ENCODE assay signal across 8 cellular contexts in genomic region chrX:24242649-24243556, GRCh38.
DNase-seq lines count a peak whose midpoint lies in the region; ATAC-seq and TF ChIP-seq lines count a peak whose summit lies in the region.

No MANE protein-coding gene starts in this region.

- H3K9me3 ChIP-seq in A673 (ENCODE audit: low read depth, low read length, poor library complexity, severe bottlenecking) (no peaks in the 10 kb centered on the region), adrenal gland (replicated peaks in 1 of 3) (no peaks in the 10 kb centered on the region)

- no peak overlapping the region for H3K27ac ChIP-seq in A673 (ENCODE audit: low read depth, low read length, poor library complexity, severe bottlenecking)
- H3K27ac ChIP-seq in adrenal gland = no peak overlapping the region
- H3K27ac ChIP-seq in mesendoderm (ENCODE audit: low read depth, low read length) = no peak overlapping the region

- H3K9ac ChIP-seq in mesendoderm (ENCODE audit: low read length) = no peak overlapping the region

- TF ChIP-seq CTCF in A673 (conservative IDR thresholded peaks at IDR 0.05; ENCODE audit: low read depth, low read length) (no peak), adrenal gland (IDR thresholded peaks at IDR 0.05) (no peak)

- no peaks in the 10 kb centered on the region for H3K79me1 ChIP-seq in mesendoderm (ENCODE audit: low read length)

- intact Hi-C loops in A673 (cut with micrococcal nuclease; ENCODE audit: unreplicated experiment) = loop anchor here (2.0 to 5.0 kb wide), 2 partner anchors 96 to 162 kb away; partner anchors contain the start of gene ZFX
- intact Hi-C loops in adrenal gland (cut with DNase I) = loop anchor here in 1 of 2 donors (5.0 kb wide), 1 partner anchor 161 kb away; no protein-coding TSS in a partner anchor

- H3K4me2 ChIP-seq in mesendoderm (ENCODE audit: low read length) = no peak overlapping the region

- no peaks in the 10 kb centered on the region for H3K9me3 Mint-ChIP-seq in stimulated activated naive CD8-positive, alpha-beta T cell treated with anti-CD3 and anti-CD28 coated beads, Interleukin-15, amount 100 ng/mL, for 72 hours

- H3K36me3 ChIP-seq in A673 (ENCODE audit: insufficient read depth, low read length, poor library complexity, severe bottlenecking) (no peaks in the 10 kb centered on the region), adrenal gland (replicated peaks in 1 of 2) (no peaks in the 10 kb centered on the region), mesendoderm (ENCODE audit: control insufficient read depth, insufficient read depth, low read length) (no peaks in the 10 kb centered on the region)

- no peak overlapping the region for H3K4me3 ChIP-seq in A673 (ENCODE audit: low read depth, low read length, poor library complexity, severe bottlenecking)
- no peak overlapping the region for H3K4me3 ChIP-seq in adrenal gland
- no peak overlapping the region for H3K4me3 ChIP-seq in mesendoderm (ENCODE audit: low read length)

- no peaks in the 10 kb centered on the region for H3K79me2 ChIP-seq in mesendoderm (ENCODE audit: control insufficient read depth, insufficient read depth, low read length)

- H2BK5ac ChIP-seq in mesendoderm (ENCODE audit: low read length) = no peak overlapping the region

- POLR2A ChIA-PET in A673 (lab: Charles Lee; ENCODE audit: low non-redundant PET) = no interaction called here

- peaks cover 10% of the 10 kb centered on the region for H3K4me1 Mint-ChIP-seq in stimulated activated naive CD8-positive, alpha-beta T cell treated with anti-CD3 and anti-CD28 coated beads, Interleukin-15, amount 100 ng/mL, for 72 hours

- no peak overlapping the region for H3K27ac Mint-ChIP-seq in stimulated activated naive CD8-positive, alpha-beta T cell treated with anti-CD3 and anti-CD28 coated beads, Interleukin-15, amount 100 ng/mL, for 72 hours

- no peak overlapping the region for H3K4ac ChIP-seq in mesendoderm (ENCODE audit: low read depth, low read length)

- no peak overlapping the region for H3K18ac ChIP-seq in mesendoderm (ENCODE audit: low read length)

- WGBS in adrenal gland, 4 donors = 51 to 66% (median 54%) methylated on average over 6 to 13 of the region's 13 CpGs
- WGBS in mesendoderm (ENCODE audit: extremely low coverage, insufficient coverage, low lambda C conversion rate) = no CpG with 5 or more reads among the region's 13 CpGs

- H3K23ac ChIP-seq in mesendoderm (ENCODE audit: low read length) = no peak overlapping the region

- peaks cover 36% of the 10 kb centered on the region for H3K4me1 ChIP-seq in A673 (ENCODE audit: insufficient read depth, low read length, poor library complexity, severe bottlenecking)
- no peaks in the 10 kb centered on the region for H3K4me1 ChIP-seq in adrenal gland (replicated peaks in 1 of 2)
- H3K4me1 ChIP-seq in mesendoderm (ENCODE audit: control insufficient read depth, low read depth, low read length) = no peaks in the 10 kb centered on the region

- peak; percentile 58 for DNase-seq in A673 (ENCODE audit: low spot score)
- DNase-seq in adrenal gland = peak in 6 of 7 donors; percentile 24 to 61 (median 32)
- peak; percentile 38 for DNase-seq in mesendoderm
- DNase-seq in HPDE6-E6E7 (ENCODE audit: extremely low spot score) = no peak
- no peak for DNase-seq in retina
- no peak for DNase-seq in stimulated activated naive CD8-positive, alpha-beta T cell treated with anti-CD3 and anti-CD28 coated beads, Interleukin-15, amount 100 ng/mL, for 72 hours

- no peak overlapping the region for H2BK15ac ChIP-seq in mesendoderm (replicated peaks; ENCODE audit: low read depth)

- H3K56ac ChIP-seq in mesendoderm (ENCODE audit: low read length) = no peak overlapping the region

- no peak overlapping the region for H2AK5ac ChIP-seq in mesendoderm (ENCODE audit: low read length)

- H2BK120ac ChIP-seq in mesendoderm (ENCODE audit: low read depth, low read length) = no peak overlapping the region

- no peak overlapping the region for H4K8ac ChIP-seq in mesendoderm (ENCODE audit: low read depth, low read length)

- CTCF ChIA-PET in A673 (lab: Charles Lee) = interaction anchor here (0.6 to 1.1 kb wide), 3 partner anchors 161 to 601 kb away, joined by 3 to 4 read pairs (median 4); no protein-coding TSS in a partner anchor

- H4K5ac ChIP-seq in mesendoderm (ENCODE audit: low read length) = no peak overlapping the region

- no peak overlapping the region for H3K4me3 Mint-ChIP-seq in stimulated activated naive CD8-positive, alpha-beta T cell treated with anti-CD3 and anti-CD28 coated beads, Interleukin-15, amount 100 ng/mL, for 72 hours

- no peak for TF ChIP-seq POLR2A in adrenal gland (IDR thresholded peaks at IDR 0.05)

- H3K27me3 ChIP-seq in A673 (replicated peaks; ENCODE audit: insufficient read depth, low read depth, low read length, poor library complexity) (no peaks in the 10 kb centered on the region), adrenal gland (no peaks in the 10 kb centered on the region), mesendoderm (ENCODE audit: insufficient read depth, low read length, poor library complexity) (no peaks in the 10 kb centered on the region)

- ATAC-seq in GM19043 (IDR thresholded peaks at IDR 0.05; ENCODE audit: low read depth, unreplicated experiment) (peak; percentile 74), HG03066 (IDR thresholded peaks at IDR 0.05; ENCODE audit: low read depth, unreplicated experiment) (peak; percentile 87)
- no peak for ATAC-seq in stimulated activated naive CD8-positive, alpha-beta T cell treated with anti-CD3 and anti-CD28 coated beads, Interleukin-15, amount 100 ng/mL, for 72 hours

- H3K27me3 Mint-ChIP-seq in stimulated activated naive CD8-positive, alpha-beta T cell treated with anti-CD3 and anti-CD28 coated beads, Interleukin-15, amount 100 ng/mL, for 72 hours = no peaks in the 10 kb centered on the region

- BruUV-seq in A673 (replicated peaks; lab: Mats Ljungman, UMichigan) = no TSS peak

Comparison
In these comparisons a context has a peak if more than half of its experiments do, and no peak if none do; other contexts are left out.
1. DNase-seq: peak in A673 (single experiment), adrenal gland (6 of 7) and mesendoderm (single experiment); none in HPDE6-E6E7 (single experiment), retina (single experiment) and stimulated activated naive CD8-positive, alpha-beta T cell treated with anti-CD3 and anti-CD28 coated beads, Interleukin-15, amount 100 ng/mL, for 72 hours (0 of 2).